Comparison of ENCODE assay signal across 2 cellular contexts in genomic region chr16:22358000-22358399, GRCh38.
TF ChIP-seq lines count a peak whose summit lies in the region.

No MANE protein-coding gene starts in this region.

TF ChIP-seq in SK-N-SH, 30 proteins besides CTCF, POLR2A, EP300 and RAD21 (continued from another document):
- TF ChIP-seq TAF1 (IDR thresholded peaks at IDR 0.05; ENCODE audit: borderline replicate concordance, low read depth, low read length) (no peak), CHD2 (IDR thresholded peaks at IDR 0.05; ENCODE audit: low read length, partially characterized antibody) (no peak), MXI1 (IDR thresholded peaks at IDR 0.05; ENCODE audit: low read depth, low read length) (no peak), SMC3 (IDR thresholded peaks at IDR 0.05; ENCODE audit: low read depth, low read length) (no peak), FOXM1 (IDR thresholded peaks at IDR 0.05; ENCODE audit: low read depth) (no peak), TEAD4 (IDR thresholded peaks at IDR 0.05; ENCODE audit: borderline replicate concordance, insufficient read depth) (no peak), FOXJ3 (CRISPR knock-in tag; IDR thresholded peaks at IDR 0.05) (no peak), PBX3 (IDR thresholded peaks at IDR 0.05) (no peak)

TF ChIP-seq in SK-N-SH treated with all-trans-retinoic acid at 6 μM for 48 hours, 23 proteins besides CTCF, POLR2A, EP300 and RAD21 (continued from another document):
- no peak for TF ChIP-seq ARNTL (CRISPR knock-in tag; IDR thresholded peaks at IDR 0.05; ENCODE audit: borderline replicate concordance, low read depth)
- no peak for TF ChIP-seq PPARA (CRISPR knock-in tag; IDR thresholded peaks at IDR 0.05; ENCODE audit: borderline replicate concordance)
- no peak for TF ChIP-seq CSDC2 (CRISPR knock-in tag; IDR thresholded peaks at IDR 0.05)
- no peak for TF ChIP-seq ISL1 (CRISPR knock-in tag; IDR thresholded peaks at IDR 0.05)
- TF ChIP-seq TCF4 (CRISPR knock-in tag; IDR thresholded peaks at IDR 0.05; ENCODE audit: borderline replicate concordance), result no peak
- no peak for TF ChIP-seq GLIS3 (CRISPR knock-in tag; IDR thresholded peaks at IDR 0.05)
- no peak for TF ChIP-seq SNAI2 (CRISPR knock-in tag; IDR thresholded peaks at IDR 0.05)
- TF ChIP-seq ESRRG (CRISPR knock-in tag; IDR thresholded peaks at IDR 0.05), result no peak
- no peak for TF ChIP-seq ZFP3 (CRISPR knock-in tag; IDR thresholded peaks at IDR 0.05)
- TF ChIP-seq ZNF8 (CRISPR knock-in tag; IDR thresholded peaks at IDR 0.05), result no peak
